In genomic region chr9:128067898-128068655, GRCh38 we compare ENCODE assay signal across 1 cellular context.
TF ChIP-seq lines count a peak whose summit lies in the region.

Gene SLC25A25 (plus strand): TSS chr9:128068232. CDS start chr9:128068320, 88 bp downstream.

TF ChIP-seq in WTC11, 78 proteins besides CTCF, POLR2A, EP300 and RAD21 (continued from another document):
- TF ChIP-seq ZSCAN18 (CRISPR knock-in tag; IDR thresholded peaks at IDR 0.05) (no peak), FOXP4 (CRISPR knock-in tag; IDR thresholded peaks at IDR 0.05) (0 out of 2 replicates have a peak, but pooled peaks have one; percentile 34), ZNF317 (CRISPR knock-in tag; IDR thresholded peaks at IDR 0.05; ENCODE audit: borderline replicate concordance, low read depth) (no peak), GTF2I (CRISPR knock-in tag; conservative IDR thresholded peaks at IDR 0.05) (no peak), ZNF416 (CRISPR knock-in tag; IDR thresholded peaks at IDR 0.05) (no peak), JUN (CRISPR knock-in tag; IDR thresholded peaks at IDR 0.05) (no peak), E2F5 (CRISPR knock-in tag; IDR thresholded peaks at IDR 0.05) (0 out of 2 replicates have a peak, but pooled peaks have one; percentile 33), ATF6 (CRISPR knock-in tag; IDR thresholded peaks at IDR 0.05) (no peak), RELA (CRISPR knock-in tag; IDR thresholded peaks at IDR 0.05; ENCODE audit: borderline replicate concordance) (peak; percentile 62; the same call in 1 of the 2 replicates), FOXP1 (CRISPR knock-in tag; IDR thresholded peaks at IDR 0.05; ENCODE audit: borderline replicate concordance) (peak; percentile 44; the same call in 1 of the 2 replicates), EMX1 (CRISPR knock-in tag; IDR thresholded peaks at IDR 0.05) (no peak), KAT7 (CRISPR knock-in tag; IDR thresholded peaks at IDR 0.05; ENCODE audit: borderline replicate concordance) (peak; percentile 98; the same call in 1 of the 2 replicates), PREB (CRISPR knock-in tag; IDR thresholded peaks at IDR 0.05; ENCODE audit: borderline replicate concordance) (no peak), SMAD3 (CRISPR knock-in tag; IDR thresholded peaks at IDR 0.05; ENCODE audit: borderline replicate concordance) (no peak), ZBTB21 (CRISPR knock-in tag; IDR thresholded peaks at IDR 0.05; ENCODE audit: borderline replicate concordance) (no peak), GABPB1 (CRISPR knock-in tag; IDR thresholded peaks at IDR 0.05) (0 out of 2 replicates have a peak, but pooled peaks have one; percentile 6), MYBL2 (CRISPR knock-in tag; IDR thresholded peaks at IDR 0.05) (0 out of 2 replicates have a peak, but pooled peaks have one; percentile 15), CREB1 (CRISPR knock-in tag; IDR thresholded peaks at IDR 0.05) (no peak), ZNF232 (CRISPR knock-in tag; IDR thresholded peaks at IDR 0.05) (peak; percentile 66; the same call in 1 of the 2 replicates), NR3C1 (CRISPR knock-in tag; conservative IDR thresholded peaks at IDR 0.05; ENCODE audit: low read depth) (no peak), NR2C2 (CRISPR knock-in tag; IDR thresholded peaks at IDR 0.05) (no peak), ZMAT4 (CRISPR knock-in tag; IDR thresholded peaks at IDR 0.05) (no peak), MLX (CRISPR knock-in tag; IDR thresholded peaks at IDR 0.05) (no peak), AR (CRISPR knock-in tag; IDR thresholded peaks at IDR 0.05) (no peak), SOX15 (CRISPR knock-in tag; IDR thresholded peaks at IDR 0.05) (no peak), TEAD1 (CRISPR knock-in tag; IDR thresholded peaks at IDR 0.05) (0 out of 2 replicates have a peak, but pooled peaks have one; percentile 41), NFATC4 (CRISPR knock-in tag; IDR thresholded peaks at IDR 0.05) (no peak), TEAD4 (CRISPR knock-in tag; IDR thresholded peaks at IDR 0.05) (no peak)
